ENCODE assay signal across 8 cellular contexts in genomic region chr3:13013994-13014754, GRCh38. TPM values are rescaled to one million over a fixed set of nuclear protein-coding genes. Genes with fewer than 3 reads are reported as not detected.
DNase-seq lines count a peak whose midpoint lies in the region; ATAC-seq and TF ChIP-seq lines count a peak whose summit lies in the region.
"Had no signal": no experiment of that assay in that cellular context is flagged by ENCODE, and none has a peak within 500 bp of the region (broad histone marks: within the 10 kb centered on the region; RNA-seq: fewer than 3 reads in every experiment).

No MANE protein-coding gene starts in this region.

- no peak for TF ChIP-seq POLR2A in esophagus muscularis mucosa (IDR thresholded peaks at IDR 0.05; ENCODE audit: low read depth)

- H3K27me3 Mint-ChIP-seq in stimulated activated naive CD8-positive, alpha-beta T cell treated with anti-CD3 and anti-CD28 coated beads, Interleukin-15, Interleukin-2, amounts not matched to agents 100 ng/mL and 50 ng/mL, for 24 hours: no peaks in the 10 kb centered on the region

- TF ChIP-seq EP300 in esophagus muscularis mucosa (IDR thresholded peaks at IDR 0.05): no peak

- peak overlapping the region; percentile 79 for H3K4me3 Mint-ChIP-seq in stimulated activated naive CD8-positive, alpha-beta T cell treated with anti-CD3 and anti-CD28 coated beads, Interleukin-15, Interleukin-2, amounts not matched to agents 100 ng/mL and 50 ng/mL, for 24 hours

- peaks cover 21 to 42% (median 38%) of the 10 kb centered on the region in 4 donors for H3K4me1 ChIP-seq in esophagus muscularis mucosa

- no peaks in the 10 kb centered on the region for H3K9me3 Mint-ChIP-seq in stimulated activated naive CD8-positive, alpha-beta T cell treated with anti-CD3 and anti-CD28 coated beads, Interleukin-15, Interleukin-2, amounts not matched to agents 100 ng/mL and 50 ng/mL, for 24 hours

- H3K27ac ChIP-seq in esophagus muscularis mucosa (replicated peaks in 1 of 4): peak overlapping the region; percentile 68 to 80 (median 68)

- TF ChIP-seq CTCF in esophagus muscularis mucosa (IDR thresholded peaks at IDR 0.05): no peak

- H3K27ac Mint-ChIP-seq in stimulated activated naive CD8-positive, alpha-beta T cell treated with anti-CD3 and anti-CD28 coated beads, Interleukin-15, Interleukin-2, amounts not matched to agents 100 ng/mL and 50 ng/mL, for 24 hours: peak overlapping the region; percentile 97

- ATAC-seq in GM21390 (IDR thresholded peaks at IDR 0.05; ENCODE audit: unreplicated experiment) (peak; percentile 12), HG03520 (IDR thresholded peaks at IDR 0.05; ENCODE audit: unreplicated experiment) (no peak), GM19395 (IDR thresholded peaks at IDR 0.05; ENCODE audit: unreplicated experiment) (no peak)

- peak overlapping the region in 2 of 4 donors; percentile 22 to 47 for H3K4me3 ChIP-seq in esophagus muscularis mucosa

- peaks cover 84% of the 10 kb centered on the region for H3K4me1 Mint-ChIP-seq in stimulated activated naive CD8-positive, alpha-beta T cell treated with anti-CD3 and anti-CD28 coated beads, Interleukin-15, Interleukin-2, amounts not matched to agents 100 ng/mL and 50 ng/mL, for 24 hours (ENCODE audit: low read depth)

- no peaks in the 10 kb centered on the region for H3K27me3 ChIP-seq in esophagus muscularis mucosa

- no peaks in the 10 kb centered on the region for H3K9me3 ChIP-seq in esophagus muscularis mucosa

- peaks cover 11% of the 10 kb centered on the region for H3K36me3 Mint-ChIP-seq in stimulated activated naive CD8-positive, alpha-beta T cell treated with anti-CD3 and anti-CD28 coated beads, Interleukin-15, Interleukin-2, amounts not matched to agents 100 ng/mL and 50 ng/mL, for 24 hours (ENCODE audit: low read depth)

- intact Hi-C loops in esophagus muscularis mucosa (cut with DNase I): no loop called here

- H3K36me3 ChIP-seq in esophagus muscularis mucosa: no peaks in the 10 kb centered on the region

- peak; percentile 38 for DNase-seq in activated CD4-positive, alpha-beta T cell treated with anti-CD3 and anti-CD28 coated beads, Interleukin-2, amount 50 U/mL, for 1 hour
- DNase-seq in esophagus muscularis mucosa (ENCODE audit: extremely low spot score) (no peak), NCI-H345 (lab: John Stamatoyannopoulos, UW) (no peak)
- DNase-seq: NCI-H2107 had no signal

- WGBS in esophagus muscularis mucosa: 91% methylated on average over 6 of the region's 7 CpGs

RNA-seq across cellular contexts. Expression of gene IQSEC1, which starts 59.1 kb away (rescaled TPM):
- total RNA-seq in esophagus muscularis mucosa: 10 to 100 TPM; 56.1 to 99.5 (median 78.2) TPM
